1 cellular context compared by ENCODE assay signal in the genomic region with DNA sequence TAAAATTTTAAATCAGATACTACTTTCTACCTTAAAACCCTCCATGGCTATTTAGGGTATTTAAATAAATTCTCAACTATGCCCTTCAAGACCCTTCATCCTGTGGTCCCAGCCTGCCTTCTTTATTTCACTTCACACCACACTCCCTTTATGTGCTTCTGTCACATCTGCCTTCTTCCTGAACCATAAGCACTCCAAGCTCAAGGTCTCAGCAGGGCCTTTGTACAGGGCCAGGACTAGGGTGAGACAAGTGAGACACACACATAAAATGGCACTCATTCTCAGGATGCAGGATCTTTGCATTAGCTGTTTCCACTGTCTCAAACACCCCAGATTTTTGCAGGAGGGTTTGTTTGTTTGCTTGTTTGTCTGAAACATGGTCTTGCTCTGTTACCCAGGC.
TF ChIP-seq lines count a peak whose summit lies in the region.

No MANE protein-coding gene starts in this region.

TF ChIP-seq in GM12878, 131 proteins besides CTCF, POLR2A, EP300 and RAD21 (continued from another document):
- TF ChIP-seq, protein P1, sequence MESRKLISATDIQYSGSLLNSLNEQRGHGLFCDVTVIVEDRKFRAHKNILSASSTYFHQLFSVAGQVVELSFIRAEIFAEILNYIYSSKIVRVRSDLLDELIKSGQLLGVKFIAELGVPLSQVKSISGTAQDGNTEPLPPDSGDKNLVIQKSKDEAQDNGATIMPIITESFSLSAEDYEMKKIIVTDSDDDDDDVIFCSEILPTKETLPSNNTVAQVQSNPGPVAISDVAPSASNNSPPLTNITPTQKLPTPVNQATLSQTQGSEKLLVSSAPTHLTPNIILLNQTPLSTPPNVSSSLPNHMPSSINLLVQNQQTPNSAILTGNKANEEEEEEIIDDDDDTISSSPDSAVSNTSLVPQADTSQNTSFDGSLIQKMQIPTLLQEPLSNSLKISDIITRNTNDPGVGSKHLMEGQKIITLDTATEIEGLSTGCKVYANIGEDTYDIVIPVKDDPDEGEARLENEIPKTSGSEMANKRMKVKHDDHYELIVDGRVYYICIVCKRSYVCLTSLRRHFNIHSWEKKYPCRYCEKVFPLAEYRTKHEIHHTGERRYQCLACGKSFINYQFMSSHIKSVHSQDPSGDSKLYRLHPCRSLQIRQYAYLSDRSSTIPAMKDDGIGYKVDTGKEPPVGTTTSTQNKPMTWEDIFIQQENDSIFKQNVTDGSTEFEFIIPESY (IDR thresholded peaks at IDR 0.05), result no peak
- TF ChIP-seq MYB (IDR thresholded peaks at IDR 0.05; ENCODE audit: borderline replicate concordance, low read depth, low read length) (no peak), NRF1 (conservative IDR thresholded peaks at IDR 0.05; ENCODE audit: low read depth, low read length) (no peak), YY1 (IDR thresholded peaks at IDR 0.05; ENCODE audit: low read depth, low read length) (no peak), NFIC (IDR thresholded peaks at IDR 0.05; ENCODE audit: low read depth, low read length) (no peak), ESRRA (IDR thresholded peaks at IDR 0.05; ENCODE audit: low read length) (no peak), BRCA1 (IDR thresholded peaks at IDR 0.05; ENCODE audit: low read depth, low read length) (no peak)
- TF ChIP-seq, protein P2, sequence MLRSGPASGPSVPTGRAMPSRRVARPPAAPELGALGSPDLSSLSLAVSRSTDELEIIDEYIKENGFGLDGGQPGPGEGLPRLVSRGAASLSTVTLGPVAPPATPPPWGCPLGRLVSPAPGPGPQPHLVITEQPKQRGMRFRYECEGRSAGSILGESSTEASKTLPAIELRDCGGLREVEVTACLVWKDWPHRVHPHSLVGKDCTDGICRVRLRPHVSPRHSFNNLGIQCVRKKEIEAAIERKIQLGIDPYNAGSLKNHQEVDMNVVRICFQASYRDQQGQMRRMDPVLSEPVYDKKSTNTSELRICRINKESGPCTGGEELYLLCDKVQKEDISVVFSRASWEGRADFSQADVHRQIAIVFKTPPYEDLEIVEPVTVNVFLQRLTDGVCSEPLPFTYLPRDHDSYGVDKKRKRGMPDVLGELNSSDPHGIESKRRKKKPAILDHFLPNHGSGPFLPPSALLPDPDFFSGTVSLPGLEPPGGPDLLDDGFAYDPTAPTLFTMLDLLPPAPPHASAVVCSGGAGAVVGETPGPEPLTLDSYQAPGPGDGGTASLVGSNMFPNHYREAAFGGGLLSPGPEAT (IDR thresholded peaks at IDR 0.05; ENCODE audit: low read depth), result no peak
- TF ChIP-seq, protein P3, sequence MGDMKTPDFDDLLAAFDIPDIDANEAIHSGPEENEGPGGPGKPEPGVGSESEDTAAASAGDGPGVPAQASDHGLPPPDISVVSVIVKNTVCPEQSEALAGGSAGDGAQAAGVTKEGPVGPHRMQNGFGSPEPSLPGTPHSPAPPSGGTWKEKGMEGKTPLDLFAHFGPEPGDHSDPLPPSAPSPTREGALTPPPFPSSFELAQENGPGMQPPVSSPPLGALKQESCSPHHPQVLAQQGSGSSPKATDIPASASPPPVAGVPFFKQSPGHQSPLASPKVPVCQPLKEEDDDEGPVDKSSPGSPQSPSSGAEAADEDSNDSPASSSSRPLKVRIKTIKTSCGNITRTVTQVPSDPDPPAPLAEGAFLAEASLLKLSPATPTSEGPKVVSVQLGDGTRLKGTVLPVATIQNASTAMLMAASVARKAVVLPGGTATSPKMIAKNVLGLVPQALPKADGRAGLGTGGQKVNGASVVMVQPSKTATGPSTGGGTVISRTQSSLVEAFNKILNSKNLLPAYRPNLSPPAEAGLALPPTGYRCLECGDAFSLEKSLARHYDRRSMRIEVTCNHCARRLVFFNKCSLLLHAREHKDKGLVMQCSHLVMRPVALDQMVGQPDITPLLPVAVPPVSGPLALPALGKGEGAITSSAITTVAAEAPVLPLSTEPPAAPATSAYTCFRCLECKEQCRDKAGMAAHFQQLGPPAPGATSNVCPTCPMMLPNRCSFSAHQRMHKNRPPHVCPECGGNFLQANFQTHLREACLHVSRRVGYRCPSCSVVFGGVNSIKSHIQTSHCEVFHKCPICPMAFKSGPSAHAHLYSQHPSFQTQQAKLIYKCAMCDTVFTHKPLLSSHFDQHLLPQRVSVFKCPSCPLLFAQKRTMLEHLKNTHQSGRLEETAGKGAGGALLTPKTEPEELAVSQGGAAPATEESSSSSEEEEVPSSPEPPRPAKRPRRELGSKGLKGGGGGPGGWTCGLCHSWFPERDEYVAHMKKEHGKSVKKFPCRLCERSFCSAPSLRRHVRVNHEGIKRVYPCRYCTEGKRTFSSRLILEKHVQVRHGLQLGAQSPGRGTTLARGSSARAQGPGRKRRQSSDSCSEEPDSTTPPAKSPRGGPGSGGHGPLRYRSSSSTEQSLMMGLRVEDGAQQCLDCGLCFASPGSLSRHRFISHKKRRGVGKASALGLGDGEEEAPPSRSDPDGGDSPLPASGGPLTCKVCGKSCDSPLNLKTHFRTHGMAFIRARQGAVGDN (IDR thresholded peaks at IDR 0.05), result no peak
